In genomic region chr11:78397398-78397797, GRCh38 we compare ENCODE assay signal across 8 cellular contexts. TPM values are rescaled to one million over a fixed set of nuclear protein-coding genes. Genes with fewer than 3 reads are reported as not detected.
DNase-seq lines count a peak whose midpoint lies in the region; ATAC-seq and TF ChIP-seq lines count a peak whose summit lies in the region.
"Had no signal": no experiment of that assay in that cellular context is flagged by ENCODE, and none has a peak within 500 bp of the region (broad histone marks: within the 10 kb centered on the region; RNA-seq: fewer than 3 reads in every experiment).

No MANE protein-coding gene starts in this region.

- H4K20me1 ChIP-seq in Loucy (ENCODE audit: insufficient read depth, low read length, poor library complexity, severe bottlenecking) = no peaks in the 10 kb centered on the region
- no peaks in the 10 kb centered on the region for H4K20me1 ChIP-seq in mammary epithelial cell (ENCODE audit: insufficient read depth, low read length)

- no peaks in the 10 kb centered on the region for H3K27me3 ChIP-seq in Loucy (ENCODE audit: insufficient read depth, low read length, poor library complexity, severe bottlenecking)
- no peaks in the 10 kb centered on the region for H3K27me3 ChIP-seq in mesenchymal stem cell (ENCODE audit: control insufficient read depth in 1 of 2, insufficient read depth in 1 of 2, low read length in 2 of 2)
- no peaks in the 10 kb centered on the region for H3K27me3 ChIP-seq in mammary epithelial cell (ENCODE audit: insufficient read depth, low read length)
- H3K27me3 ChIP-seq in gastrocnemius medialis = no peaks in the 10 kb centered on the region

- H2BK15ac ChIP-seq in mesenchymal stem cell (ENCODE audit: low read depth, poor library complexity, severe bottlenecking) = no peak overlapping the region

- H3K36me3 ChIP-seq in Loucy (ENCODE audit: insufficient read depth, low read length) (no peaks in the 10 kb centered on the region), mesenchymal stem cell (ENCODE audit: control insufficient read depth in 1 of 2, insufficient read depth in 2 of 2, low read depth in 1 of 2, low read length in 2 of 2) (no peaks in the 10 kb centered on the region), mammary epithelial cell (ENCODE audit: insufficient read depth, low read length) (no peaks in the 10 kb centered on the region), gastrocnemius medialis (peaks cover 0 to 3% of the 10 kb centered on the region in 2 donors)

- intact Hi-C loops in mammary epithelial cell (cut with micrococcal nuclease) (no loop called here), gastrocnemius medialis (cut with DNase I; ENCODE audit: low total_unique reads) (no loop called here)

- CTCF ChIA-PET in mammary epithelial cell (lab: Charles Lee; ENCODE audit: low non-redundant PET) = interaction anchor here (0.5 kb wide), 1 partner anchor 249 kb away, joined by 3 read pairs; no protein-coding TSS in a partner anchor

- H3K4me2 ChIP-seq in Loucy (ENCODE audit: low read depth, low read length, poor library complexity, severe bottlenecking) (peak overlapping the region; percentile 24), mesenchymal stem cell (ENCODE audit: low read length, poor library complexity, severe bottlenecking) (no peak overlapping the region), mammary epithelial cell (ENCODE audit: insufficient read depth, low read depth, low read length) (no peak overlapping the region)

- no peak overlapping the region for H2BK12ac ChIP-seq in mesenchymal stem cell (ENCODE audit: low read length in 2 of 2)

- no peaks in the 10 kb centered on the region for H3F3A ChIP-seq in Loucy (ENCODE audit: low read depth)

- TF ChIP-seq POLR2A in gastrocnemius medialis (IDR thresholded peaks at IDR 0.05) = no peak

- BruUV-seq in mammary epithelial cell (replicated peaks; lab: Mats Ljungman, UMichigan) = no TSS peak

- H2AFZ ChIP-seq in Loucy (ENCODE audit: low read length) (no peak overlapping the region; the same call in 1 of the 2 replicates), mesenchymal stem cell (ENCODE audit: low read depth, low read length) (no peak overlapping the region), mammary epithelial cell (ENCODE audit: low read depth, low read length) (no peak overlapping the region)

- H3K9me3 ChIP-seq in Loucy (ENCODE audit: insufficient read depth, low read depth, low read length) = no peaks in the 10 kb centered on the region
- no peaks in the 10 kb centered on the region for H3K9me3 ChIP-seq in mesenchymal stem cell (ENCODE audit: control insufficient read depth, low read length)
- H3K9me3 ChIP-seq in mammary epithelial cell (replicated peaks; ENCODE audit: insufficient read depth, low read length) = no peaks in the 10 kb centered on the region
- no peaks in the 10 kb centered on the region for H3K9me3 ChIP-seq in gastrocnemius medialis

- ATAC-seq in GM18520 (IDR thresholded peaks at IDR 0.05; ENCODE audit: unreplicated experiment) (peak; percentile 98), GM21737 (IDR thresholded peaks at IDR 0.05; ENCODE audit: unreplicated experiment) (peak; percentile 80), gastrocnemius medialis (no peak)

- no peak overlapping the region for H2BK120ac ChIP-seq in mesenchymal stem cell (ENCODE audit: low read depth, low read length)

- H3K9me2 ChIP-seq in Loucy (replicated peaks; ENCODE audit: low read depth, low read length) = no peaks in the 10 kb centered on the region

- in situ Hi-C loops in mammary epithelial cell (cut with MboI; ENCODE audit: low sequenced_read_pairs in 2 of 2) = no loop called here
- in situ Hi-C loops in gastrocnemius medialis (cut with MboI; ENCODE audit: low sequenced_read_pairs in 4 of 4) = no loop called here

- no peak overlapping the region for H3K4ac ChIP-seq in mesenchymal stem cell (ENCODE audit: low read depth in 1 of 2, low read length in 2 of 2)

- H3K79me2 ChIP-seq in Loucy (ENCODE audit: insufficient read depth, low read length) (no peaks in the 10 kb centered on the region), mammary epithelial cell (ENCODE audit: insufficient read depth, low read length) (no peaks in the 10 kb centered on the region)

- peak; percentile 33; the same call in 1 of the 2 replicates for TF ChIP-seq CTCF in Loucy (conservative IDR thresholded peaks at IDR 0.05; ENCODE audit: low read length)
- no peak for TF ChIP-seq CTCF in mammary epithelial cell (conservative IDR thresholded peaks at IDR 0.05 in 1 of 2, IDR thresholded peaks at IDR 0.05 in 1 of 2; ENCODE audit: extremely low read depth in 1 of 2, insufficient read depth in 1 of 2, low read depth in 1 of 2, low read length in 2 of 2)
- no peak for TF ChIP-seq CTCF in gastrocnemius medialis (IDR thresholded peaks at IDR 0.05 in 4 of 5, conservative IDR thresholded peaks at IDR 0.05 in 1 of 5)

- peaks cover 32% of the 10 kb centered on the region for H3K79me1 ChIP-seq in mesenchymal stem cell (replicated peaks; ENCODE audit: low read length, poor library complexity, severe bottlenecking)

- H4K91ac ChIP-seq in mesenchymal stem cell (ENCODE audit: low read length) = no peak overlapping the region

- no peak overlapping the region for H3K18ac ChIP-seq in mesenchymal stem cell (ENCODE audit: low read depth in 1 of 2, low read length in 2 of 2)

- H2BK5ac ChIP-seq in mesenchymal stem cell (ENCODE audit: low read depth, low read length, poor library complexity, severe bottlenecking) = no peak overlapping the region

- DNase-seq in mesenchymal stem cell (peak; percentile 32), mammary epithelial cell (no peak), gastrocnemius medialis (no peak), SIG-M5 (lab: John Stamatoyannopoulos, UW) (no peak)
- DNase-seq: NCI-H510A treated with DMSO at 0.1 percent for 48 hours had no signal

- no peak overlapping the region for H3K27ac ChIP-seq in mesenchymal stem cell (ENCODE audit: low read length, poor library complexity, severe bottlenecking)
- H3K27ac ChIP-seq in mammary epithelial cell (ENCODE audit: insufficient read depth, low read depth, low read length) = no peak overlapping the region
- H3K27ac ChIP-seq in gastrocnemius medialis = peak overlapping the region in 1 of 4 donors; percentile 17

- peak overlapping the region; percentile 26 for H3K4me3 ChIP-seq in Loucy (ENCODE audit: low read length, poor library complexity, severe bottlenecking)
- H3K4me3 ChIP-seq in mesenchymal stem cell (ENCODE audit: insufficient read depth in 1 of 2, low read depth in 1 of 2, low read length in 2 of 2) = no peak overlapping the region
- H3K4me3 ChIP-seq in mammary epithelial cell (replicated peaks in 1 of 3; ENCODE audit: insufficient read depth in 1 of 3, low read depth in 2 of 3, low read length in 3 of 3) = no peak overlapping the region
- no peak overlapping the region for H3K4me3 ChIP-seq in gastrocnemius medialis

- dilution Hi-C loops in mammary epithelial cell (cut with HindIII; ENCODE audit: low sequenced_read_pairs) = no loop called here

- H3K23ac ChIP-seq in mesenchymal stem cell (ENCODE audit: low read length in 2 of 2) = no peak overlapping the region

- 92% methylated on average over 2 of the region's 3 CpGs for WGBS in mesenchymal stem cell
- 89% methylated on average over 3 of the region's 3 CpGs for WGBS in mammary epithelial cell (ENCODE audit: low coverage, missing lambda C conversion rate)

- H3K14ac ChIP-seq in mesenchymal stem cell (ENCODE audit: low read length in 2 of 2) = no peak overlapping the region

- no peak overlapping the region for H4K8ac ChIP-seq in mesenchymal stem cell (ENCODE audit: low read length)

- H3K4me1 ChIP-seq in Loucy (ENCODE audit: insufficient read depth, low read length, poor library complexity, severe bottlenecking) = peaks cover 22% of the 10 kb centered on the region
- no peaks in the 10 kb centered on the region for H3K4me1 ChIP-seq in mesenchymal stem cell (ENCODE audit: control insufficient read depth, insufficient read depth, low read depth, low read length)
- H3K4me1 ChIP-seq in mammary epithelial cell (ENCODE audit: insufficient read depth, low read length) = no peaks in the 10 kb centered on the region
- peaks cover 5 to 7% of the 10 kb centered on the region in 2 donors for H3K4me1 ChIP-seq in gastrocnemius medialis

- no peak overlapping the region for H2AK5ac ChIP-seq in mesenchymal stem cell (ENCODE audit: low read length, severe bottlenecking)

- no peak overlapping the region for H3K9ac ChIP-seq in Loucy (ENCODE audit: low read depth, low read length, poor library complexity, severe bottlenecking)
- no peak overlapping the region for H3K9ac ChIP-seq in mesenchymal stem cell (ENCODE audit: low read length)
- H3K9ac ChIP-seq in mammary epithelial cell (ENCODE audit: insufficient read depth, low read length) = no peak overlapping the region

RNA-seq across cellular contexts. Expression of gene GAB2, which starts 20.2 kb away (rescaled TPM):
- 9.8 TPM for polyA plus RNA-seq in mesenchymal stem cell (2013, experiment 1 of 2)
- polyA plus RNA-seq in mesenchymal stem cell (2013, experiment 2 of 2) = 9.2 TPM
- total RNA-seq in mammary epithelial cell (1 to 10 TPM; 1.0 to 4.3 TPM), gastrocnemius medialis (10 to 100 TPM in 3 of 4 donors, 1 to 10 TPM in 1; 4.9 to 68.0 (median 25.8) TPM)
- 0.40 TPM for polyA plus RNA-seq in mammary epithelial cell
- polyA minus RNA-seq in mammary epithelial cell = 2.0 TPM

Comparison
In these comparisons a context has a peak if more than half of its experiments do, and no peak if none do; other contexts are left out.
1. ATAC-seq: peak in GM18520 (single experiment) and GM21737 (single experiment); none in gastrocnemius medialis (0 of 2).